1 cellular context compared by ENCODE assay signal in the genomic region with DNA sequence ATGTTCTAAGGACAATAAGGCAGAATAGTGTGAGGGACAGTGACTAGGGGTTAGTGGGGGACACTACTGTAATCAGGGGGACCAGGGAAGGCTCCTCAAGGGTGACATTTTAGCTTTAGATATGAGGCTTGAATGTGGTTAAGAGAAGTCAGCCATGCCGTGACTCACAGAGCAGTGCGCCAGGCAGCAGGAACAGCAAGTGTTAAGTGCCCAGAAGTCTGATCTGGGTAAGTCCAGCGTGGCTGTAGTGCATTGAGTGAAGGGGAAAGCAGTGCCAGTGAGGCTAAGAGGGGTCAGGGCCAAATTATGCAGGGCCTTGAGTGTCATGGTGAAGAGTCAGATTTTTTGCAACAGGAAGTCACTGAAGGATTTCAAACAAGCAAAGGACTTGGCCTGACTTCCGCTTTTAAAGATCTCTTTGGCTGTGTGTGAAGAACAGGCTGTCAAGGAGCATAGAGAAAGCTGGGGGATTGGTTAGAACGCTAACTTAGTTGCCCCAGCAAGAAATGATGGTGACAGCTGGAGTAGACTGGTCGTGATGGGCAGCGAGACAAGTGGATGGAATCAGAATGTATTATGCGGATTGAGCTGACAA.
TF ChIP-seq lines count a peak whose summit lies in the region.

No MANE protein-coding gene starts in this region.

TF ChIP-seq in K562, 482 proteins besides CTCF, POLR2A, EP300 and RAD21:
- TF ChIP-seq SPI1 (IDR thresholded peaks at IDR 0.05; ENCODE audit: borderline replicate concordance, low read depth, low read length) = peak; percentile 92
- no peak for TF ChIP-seq HNRNPH1 (optimal IDR thresholded peaks at IDR 0.05; ENCODE audit: low read depth, low read length)
- no peak for TF ChIP-seq CBX1 (IDR thresholded peaks at IDR 0.05; ENCODE audit: low read depth)
- TF ChIP-seq GABPA (tag; conservative IDR thresholded peaks at IDR 0.05; ENCODE audit: low read depth) = peak; percentile 35; the same call in 1 of the 2 replicates
